In genomic region chr3:39255503-39256325, GRCh38 we compare ENCODE assay signal across 8 cellular contexts. TPM values are rescaled to one million over a fixed set of nuclear protein-coding genes. Genes with fewer than 3 reads are reported as not detected.
A peak's percentile ranks its signal among the peaks of the same experiment; 100 is the strongest.
DNase-seq lines count a peak whose midpoint lies in the region; ATAC-seq lines count a peak whose summit lies in the region.

No MANE protein-coding gene starts in this region.

- no peak overlapping the region for H3K4me3 Mint-ChIP-seq in activated CD4-positive, alpha-beta memory T cell treated with anti-CD3 and anti-CD28 coated beads for 36 hours
- H3K4me3 Mint-ChIP-seq in activated CD4-positive, alpha-beta memory T cell treated with anti-CD3 and anti-CD28 coated beads, Interleukin-2, amount 10 ng/mL, durations not matched to agents 7 days and 5 days: no peak overlapping the region

- ATAC-seq in HG02763 (IDR thresholded peaks at IDR 0.05; ENCODE audit: unreplicated experiment) (peak; percentile 100), left lobe of liver (peak; percentile 49)

- DNase-seq in activated CD4-positive, alpha-beta memory T cell treated with anti-CD3 and anti-CD28 coated beads for 36 hours: peak; percentile 49
- no peak for DNase-seq in activated CD4-positive, alpha-beta memory T cell treated with anti-CD3 and anti-CD28 coated beads, Interleukin-2, amount 10 ng/mL, durations not matched to agents 7 days and 5 days
- peak; percentile 96 for DNase-seq in NOMO-1 treated with dmso at 0.1 percent for 144 hours (lab: John Stamatoyannopoulos, UW; ENCODE audit: unreplicated experiment)
- DNase-seq in left lobe of liver (ENCODE audit: low spot score): no peak
- DNase-seq in activated gamma-delta T cell (lab: John Stamatoyannopoulos, UW): no peak
- DNase-seq in EL: no peak
- no peak for DNase-seq in stimulated activated CD4-positive, alpha-beta T cell treated with anti-CD3 and anti-CD28 coated beads, Interleukin-12 subunit alpha, Interleukin-12 subunit beta, amount 100 ng/mL, for 4 hours

- no peaks in the 10 kb centered on the region for H3K9me3 Mint-ChIP-seq in activated CD4-positive, alpha-beta memory T cell treated with anti-CD3 and anti-CD28 coated beads for 36 hours
- no peaks in the 10 kb centered on the region for H3K9me3 Mint-ChIP-seq in activated CD4-positive, alpha-beta memory T cell treated with anti-CD3 and anti-CD28 coated beads, Interleukin-2, amount 10 ng/mL, durations not matched to agents 7 days and 5 days

- H3K27ac Mint-ChIP-seq in activated CD4-positive, alpha-beta memory T cell treated with anti-CD3 and anti-CD28 coated beads for 36 hours: peak overlapping the region; percentile 72
- no peak overlapping the region for H3K27ac Mint-ChIP-seq in activated CD4-positive, alpha-beta memory T cell treated with anti-CD3 and anti-CD28 coated beads, Interleukin-2, amount 10 ng/mL, durations not matched to agents 7 days and 5 days

- no peaks in the 10 kb centered on the region for H3K27me3 Mint-ChIP-seq in activated CD4-positive, alpha-beta memory T cell treated with anti-CD3 and anti-CD28 coated beads for 36 hours
- peaks cover 20% of the 10 kb centered on the region for H3K27me3 Mint-ChIP-seq in activated CD4-positive, alpha-beta memory T cell treated with anti-CD3 and anti-CD28 coated beads, Interleukin-2, amount 10 ng/mL, durations not matched to agents 7 days and 5 days

- intact Hi-C loops in activated CD4-positive, alpha-beta memory T cell treated with anti-CD3 and anti-CD28 coated beads for 36 hours (cut with micrococcal nuclease): loop anchor here (1.0 kb wide), 1 partner anchor 12 kb away; no protein-coding TSS in a partner anchor

- POLR2A ChIA-PET in activated CD4-positive, alpha-beta memory T cell treated with anti-CD3 and anti-CD28 coated beads for 36 hours (lab: Charles Lee): no interaction called here
- POLR2A ChIA-PET in activated CD4-positive, alpha-beta memory T cell treated with anti-CD3 and anti-CD28 coated beads, Interleukin-2, amount 10 ng/mL, durations not matched to agents 7 days and 5 days (lab: Charles Lee): interaction anchor here (0.8 to 2.6 kb wide), 3 partner anchors 13 to 21 kb away, joined by 4 to 8 read pairs (median 5); no protein-coding TSS in a partner anchor

- CTCF ChIA-PET in activated CD4-positive, alpha-beta memory T cell treated with anti-CD3 and anti-CD28 coated beads for 36 hours (lab: Charles Lee): interaction anchor here (1.7 to 1.8 kb wide), 2 partner anchors 32 to 36 kb away, joined by 7 read pairs; no protein-coding TSS in a partner anchor
- CTCF ChIA-PET in activated CD4-positive, alpha-beta memory T cell treated with anti-CD3 and anti-CD28 coated beads, Interleukin-2, amount 10 ng/mL, durations not matched to agents 7 days and 5 days (lab: Charles Lee): interaction anchor here (0.9 to 3.3 kb wide), 4 partner anchors 21 to 48 kb away, joined by 3 to 14 read pairs (median 4); no protein-coding TSS in a partner anchor

- no peaks in the 10 kb centered on the region for H3K36me3 Mint-ChIP-seq in activated CD4-positive, alpha-beta memory T cell treated with anti-CD3 and anti-CD28 coated beads for 36 hours
- no peaks in the 10 kb centered on the region for H3K36me3 Mint-ChIP-seq in activated CD4-positive, alpha-beta memory T cell treated with anti-CD3 and anti-CD28 coated beads, Interleukin-2, amount 10 ng/mL, durations not matched to agents 7 days and 5 days (ENCODE audit: low read depth)

- H3K4me1 Mint-ChIP-seq in activated CD4-positive, alpha-beta memory T cell treated with anti-CD3 and anti-CD28 coated beads for 36 hours (ENCODE audit: low read depth): peaks cover 25% of the 10 kb centered on the region
- peaks cover 48% of the 10 kb centered on the region for H3K4me1 Mint-ChIP-seq in activated CD4-positive, alpha-beta memory T cell treated with anti-CD3 and anti-CD28 coated beads, Interleukin-2, amount 10 ng/mL, durations not matched to agents 7 days and 5 days

RNA-seq across cellular contexts. Expression of gene CX3CR1, which starts 24.1 kb away (rescaled TPM):
- total RNA-seq in activated CD4-positive, alpha-beta memory T cell treated with anti-CD3 and anti-CD28 coated beads for 36 hours: under 1 TPM; 0.07 to 0.21 TPM
- 1 to 10 TPM; 5.5 to 6.2 TPM for total RNA-seq in activated CD4-positive, alpha-beta memory T cell treated with anti-CD3 and anti-CD28 coated beads, Interleukin-2, amount 10 ng/mL, durations not matched to agents 7 days and 5 days
- 0.43 TPM for total RNA-seq in left lobe of liver

Comparison
In these comparisons a context has a peak if more than half of its experiments do, and no peak if none do; other contexts are left out.
1. DNase-seq: peak in activated CD4-positive, alpha-beta memory T cell treated with anti-CD3 and anti-CD28 coated beads for 36 hours (single experiment) and NOMO-1 treated with dmso at 0.1 percent for 144 hours (single experiment); none in activated CD4-positive, alpha-beta memory T cell treated with anti-CD3 and anti-CD28 coated beads, Interleukin-2, amount 10 ng/mL, durations not matched to agents 7 days and 5 days (single experiment), left lobe of liver (single experiment), activated gamma-delta T cell (single experiment), EL (single experiment) and stimulated activated CD4-positive, alpha-beta T cell treated with anti-CD3 and anti-CD28 coated beads, Interleukin-12 subunit alpha, Interleukin-12 subunit beta, amount 100 ng/mL, for 4 hours (single experiment).